In the genomic region with DNA sequence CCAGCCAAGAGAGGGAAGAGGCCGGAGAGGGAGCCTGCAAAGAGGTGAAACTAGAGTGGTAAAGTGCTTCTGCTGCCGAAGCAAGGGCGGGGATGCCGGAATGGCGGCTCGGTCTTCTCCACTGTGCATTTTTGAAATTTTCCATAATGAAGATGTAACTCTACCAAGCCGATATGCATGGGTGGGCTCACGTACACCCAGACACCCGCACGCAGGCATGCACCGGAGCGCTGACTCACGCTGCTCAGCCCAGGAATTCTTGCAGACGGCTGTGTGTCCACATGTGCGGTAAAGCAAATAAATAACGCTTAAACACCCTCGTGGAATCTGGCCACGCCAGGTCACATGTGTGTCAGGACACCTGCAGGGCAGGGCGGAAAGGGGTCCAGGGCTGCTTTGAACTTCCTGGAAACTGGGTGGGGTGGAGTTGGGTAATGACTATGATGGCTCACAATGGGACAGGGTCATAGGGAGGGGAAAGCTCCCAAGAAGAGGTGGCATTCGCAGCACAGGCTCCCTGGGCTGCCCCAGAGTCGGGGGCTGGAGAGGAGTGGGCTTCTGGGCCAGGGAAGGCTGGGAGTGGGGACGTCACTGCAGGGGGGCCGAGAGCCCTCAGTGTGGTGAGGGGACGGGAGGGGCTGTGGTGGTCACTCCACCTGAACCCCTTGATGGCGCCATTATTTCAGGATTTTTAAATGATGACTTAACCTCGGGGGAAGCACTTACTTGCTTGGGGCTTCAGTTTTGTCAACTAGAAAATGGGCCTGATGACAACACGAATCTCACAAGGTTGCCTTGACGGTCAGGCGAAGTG, we compare ENCODE assay signal across 1 cellular context.
TF ChIP-seq lines count a peak whose summit lies in the region.

No MANE protein-coding gene starts in this region.

TF ChIP-seq in HepG2, 621 proteins besides CTCF, POLR2A, EP300 and RAD21 (continued from another document and continues in another):
- TF ChIP-seq ZSCAN5A (CRISPR knock-in tag; IDR thresholded peaks at IDR 0.05; ENCODE audit: borderline replicate concordance) = no peak
- no peak for TF ChIP-seq MLLT10 (CRISPR knock-in tag; IDR thresholded peaks at IDR 0.05)
- peak; percentile 99 for TF ChIP-seq ZFP36L1 (CRISPR knock-in tag; IDR thresholded peaks at IDR 0.05)
- peak; percentile 98 for TF ChIP-seq KLF11 (CRISPR knock-in tag; IDR thresholded peaks at IDR 0.05)
- TF ChIP-seq ZNF251 (CRISPR knock-in tag; IDR thresholded peaks at IDR 0.05) = peak; percentile 94; the same call in 1 of the 2 replicates
- TF ChIP-seq HDAC2 (CRISPR knock-in tag; IDR thresholded peaks at IDR 0.05) = peak; percentile 100
- TF ChIP-seq ZNF782 (CRISPR knock-in tag; IDR thresholded peaks at IDR 0.05; ENCODE audit: borderline replicate concordance) = peak; percentile 80
- TF ChIP-seq NR3C1 (CRISPR knock-in tag; IDR thresholded peaks at IDR 0.05) = no peak
- peak; percentile 46; the same call in 1 of the 2 replicates for TF ChIP-seq ZNF143 (CRISPR knock-in tag; IDR thresholded peaks at IDR 0.05)
- TF ChIP-seq USF2 (IDR thresholded peaks at IDR 0.05; ENCODE audit: low read depth, low read length) = peak; percentile 77
- TF ChIP-seq USF2 (CRISPR knock-in tag; IDR thresholded peaks at IDR 0.05; ENCODE audit: borderline replicate concordance) = 0 out of 2 replicates have a peak, but pooled peaks have one; percentile 62
- TF ChIP-seq ZBTB10 (CRISPR knock-in tag; IDR thresholded peaks at IDR 0.05; ENCODE audit: borderline replicate concordance) = peak; percentile 85; the same call in 1 of the 2 replicates
- TF ChIP-seq, protein P1, sequence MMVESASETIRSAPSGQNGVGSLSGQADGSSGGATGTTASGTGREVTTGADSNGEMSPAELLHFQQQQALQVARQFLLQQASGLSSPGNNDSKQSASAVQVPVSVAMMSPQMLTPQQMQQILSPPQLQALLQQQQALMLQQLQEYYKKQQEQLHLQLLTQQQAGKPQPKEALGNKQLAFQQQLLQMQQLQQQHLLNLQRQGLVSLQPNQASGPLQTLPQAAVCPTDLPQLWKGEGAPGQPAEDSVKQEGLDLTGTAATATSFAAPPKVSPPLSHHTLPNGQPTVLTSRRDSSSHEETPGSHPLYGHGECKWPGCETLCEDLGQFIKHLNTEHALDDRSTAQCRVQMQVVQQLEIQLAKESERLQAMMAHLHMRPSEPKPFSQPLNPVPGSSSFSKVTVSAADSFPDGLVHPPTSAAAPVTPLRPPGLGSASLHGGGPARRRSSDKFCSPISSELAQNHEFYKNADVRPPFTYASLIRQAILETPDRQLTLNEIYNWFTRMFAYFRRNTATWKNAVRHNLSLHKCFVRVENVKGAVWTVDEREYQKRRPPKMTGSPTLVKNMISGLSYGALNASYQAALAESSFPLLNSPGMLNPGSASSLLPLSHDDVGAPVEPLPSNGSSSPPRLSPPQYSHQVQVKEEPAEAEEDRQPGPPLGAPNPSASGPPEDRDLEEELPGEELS (CRISPR knock-in tag; IDR thresholded peaks at IDR 0.05) = peak; percentile 99
- TF ChIP-seq ZNF337 (CRISPR knock-in tag; IDR thresholded peaks at IDR 0.05; ENCODE audit: borderline replicate concordance, low read depth) = peak; percentile 63; the same call in 1 of the 2 replicates
- TF ChIP-seq SCMH1 (CRISPR knock-in tag; IDR thresholded peaks at IDR 0.05; ENCODE audit: borderline replicate concordance) = no peak
- TF ChIP-seq E2F5 (CRISPR knock-in tag; conservative IDR thresholded peaks at IDR 0.05) = no peak
- TF ChIP-seq ZNF282 (IDR thresholded peaks at IDR 0.05; ENCODE audit: partially characterized antibody) = no peak
- TF ChIP-seq MTA1 (CRISPR knock-in tag; IDR thresholded peaks at IDR 0.05; ENCODE audit: borderline replicate concordance) = peak; percentile 99
- TF ChIP-seq ELF1 (CRISPR knock-in tag; IDR thresholded peaks at IDR 0.05) = peak; percentile 90
- TF ChIP-seq HOXA5 (CRISPR knock-in tag; IDR thresholded peaks at IDR 0.05) = no peak
- TF ChIP-seq NR2F6 (IDR thresholded peaks at IDR 0.05) = peak; percentile 83
- peak; percentile 97 for TF ChIP-seq NR2F6 (CRISPR knock-in tag; IDR thresholded peaks at IDR 0.05)
- TF ChIP-seq SP2 (CRISPR knock-in tag; IDR thresholded peaks at IDR 0.05) = no peak
- peak; percentile 52 for TF ChIP-seq CCAR2 (optimal IDR thresholded peaks at IDR 0.05; ENCODE audit: low read depth, low read length)
- TF ChIP-seq BHLHE40 (IDR thresholded peaks at IDR 0.05; ENCODE audit: low read length) = peak; percentile 98
- TF ChIP-seq E2F1 (CRISPR knock-in tag; IDR thresholded peaks at IDR 0.05) = no peak
- peak; percentile 96; the same call in 1 of the 2 replicates for TF ChIP-seq ZFP82 (CRISPR knock-in tag; IDR thresholded peaks at IDR 0.05; ENCODE audit: borderline replicate concordance)
- no peak for TF ChIP-seq TEF (CRISPR knock-in tag; IDR thresholded peaks at IDR 0.05)
- peak; percentile 92 for TF ChIP-seq MAFG (CRISPR knock-in tag; IDR thresholded peaks at IDR 0.05)
- peak; percentile 93 for TF ChIP-seq DRAP1 (CRISPR knock-in tag; IDR thresholded peaks at IDR 0.05)
- TF ChIP-seq HDAC6 (IDR thresholded peaks at IDR 0.05; ENCODE audit: low read depth, low read length) = no peak
- TF ChIP-seq ZNF570 (CRISPR knock-in tag; IDR thresholded peaks at IDR 0.05; ENCODE audit: borderline replicate concordance) = no peak
- TF ChIP-seq ZMAT3 (CRISPR knock-in tag; conservative IDR thresholded peaks at IDR 0.05) = peak; percentile 96
- TF ChIP-seq ZNF44 (CRISPR knock-in tag; IDR thresholded peaks at IDR 0.05) = no peak
- TF ChIP-seq PCBP1 (IDR thresholded peaks at IDR 0.05; ENCODE audit: borderline replicate concordance, low read depth, low read length) = 0 out of 2 replicates have a peak, but pooled peaks have one; percentile 88
- peak; percentile 60; the same call in 1 of the 2 replicates for TF ChIP-seq TSC22D2 (CRISPR knock-in tag; IDR thresholded peaks at IDR 0.05; ENCODE audit: borderline replicate concordance)
- TF ChIP-seq ZNF512B (CRISPR knock-in tag; IDR thresholded peaks at IDR 0.05; ENCODE audit: borderline replicate concordance) = peak; percentile 99
- peak; percentile 94 for TF ChIP-seq ZNF709 (CRISPR knock-in tag; IDR thresholded peaks at IDR 0.05)
- no peak for TF ChIP-seq ZNF30 (CRISPR knock-in tag; IDR thresholded peaks at IDR 0.05)
- TF ChIP-seq ETV5 (CRISPR knock-in tag; IDR thresholded peaks at IDR 0.05; ENCODE audit: borderline replicate concordance) = peak; percentile 99
- peak; percentile 94 for TF ChIP-seq ZBTB42 (CRISPR knock-in tag; IDR thresholded peaks at IDR 0.05)
- TF ChIP-seq ZNF230 (CRISPR knock-in tag; IDR thresholded peaks at IDR 0.05) = peak; percentile 99
- TF ChIP-seq TAF1 (CRISPR knock-in tag; IDR thresholded peaks at IDR 0.05) = peak; percentile 43
- no peak for TF ChIP-seq DR1 (CRISPR knock-in tag; IDR thresholded peaks at IDR 0.05)
- peak; percentile 95 for TF ChIP-seq ZNF878 (CRISPR knock-in tag; IDR thresholded peaks at IDR 0.05)
- TF ChIP-seq GZF1 (CRISPR knock-in tag; IDR thresholded peaks at IDR 0.05) = peak; percentile 69; the same call in 1 of the 2 replicates
- TF ChIP-seq ASH2L (IDR thresholded peaks at IDR 0.05; ENCODE audit: insufficient read length, low read depth, low read length) = peak; percentile 82
